ENCODE assay signal across 10 cellular contexts in genomic region chr12:51009038-51009437, GRCh38. TPM values are rescaled to one million over a fixed set of nuclear protein-coding genes. Genes with fewer than 3 reads are reported as not detected.
DNase-seq lines count a peak whose midpoint lies in the region; ATAC-seq lines count a peak whose summit lies in the region.
"Had no signal": no experiment of that assay in that cellular context is flagged by ENCODE, and none has a peak within 500 bp of the region (broad histone marks: within the 10 kb centered on the region; RNA-seq: fewer than 3 reads in every experiment).

No MANE protein-coding gene starts in this region.

- H3K18ac ChIP-seq in mesenchymal stem cell (ENCODE audit: low read depth in 1 of 2, low read length in 2 of 2) = no peak overlapping the region

- peaks cover 28% of the 10 kb centered on the region for H3K36me3 Mint-ChIP-seq in T-cell

- no peak overlapping the region for H3K4me2 ChIP-seq in mesenchymal stem cell (ENCODE audit: low read length, poor library complexity, severe bottlenecking)

- peak overlapping the region; percentile 79 to 88 for H3K27ac Mint-ChIP-seq in T-cell
- H3K27ac Mint-ChIP-seq in stimulated activated naive CD8-positive, alpha-beta T cell treated with anti-CD3 and anti-CD28 coated beads, Interleukin-15, amount 100 ng/mL, for 72 hours = peak overlapping the region; percentile 70 to 84

- CTCF ChIA-PET in T-cell (lab: Charles Lee) = interaction anchor here (0.6 to 1.9 kb wide), 4 partner anchors 10 to 189 kb away, joined by 3 to 16 read pairs (median 4); partner anchors contain the start of gene SLC11A2 (in 1 of the 2)

- peak overlapping the region; percentile 1 for H3K9ac ChIP-seq in mesenchymal stem cell (ENCODE audit: low read length)

- H2BK120ac ChIP-seq in mesenchymal stem cell (ENCODE audit: low read depth, low read length) = no peak overlapping the region

- H4K8ac ChIP-seq in mesenchymal stem cell (ENCODE audit: low read length) = no peak overlapping the region

- 95% methylated on average over 8 of the region's 8 CpGs for WGBS in mesenchymal stem cell

- peaks cover 33 to 39% (median 39%) of the 10 kb centered on the region in 3 donors for H3K4me1 Mint-ChIP-seq in T-cell
- H3K4me1 Mint-ChIP-seq in stimulated activated naive CD8-positive, alpha-beta T cell treated with anti-CD3 and anti-CD28 coated beads, Interleukin-15, amount 100 ng/mL, for 72 hours = peaks cover 47% of the 10 kb centered on the region

- H3K14ac ChIP-seq in mesenchymal stem cell (ENCODE audit: low read length in 2 of 2) = no peak overlapping the region

- H3K4ac ChIP-seq in mesenchymal stem cell (ENCODE audit: low read depth in 1 of 2, low read length in 2 of 2) = no peak overlapping the region

- H2AFZ ChIP-seq in mesenchymal stem cell (ENCODE audit: low read depth, low read length) = no peak overlapping the region

- ATAC-seq in T-cell (replicated peaks in 1 of 4) (peak; percentile 99 to 100 (median 100)), HG02885 (IDR thresholded peaks at IDR 0.05; ENCODE audit: poor library complexity, unreplicated experiment) (no peak)
- ATAC-seq in stimulated activated naive CD8-positive, alpha-beta T cell treated with anti-CD3 and anti-CD28 coated beads, Interleukin-15, amount 100 ng/mL, for 72 hours = peak; percentile 98

- no peak overlapping the region for H2BK15ac ChIP-seq in mesenchymal stem cell (ENCODE audit: low read depth, poor library complexity, severe bottlenecking)

- POLR2A ChIA-PET in T-cell (lab: Charles Lee) = interaction anchor here (0.5 to 1.2 kb wide), 7 partner anchors 16 to 314 kb away, joined by 3 to 8 read pairs (median 4); partner anchors contain the start of gene SLC11A2 (in 1 of the 2)

- DNase-seq in ACHN (peak; percentile 83), T-cell (peak in 33 of 34 experiments; percentile 31 to 74 (median 54)), astrocyte of the hippocampus (ENCODE audit: low read depth, low spot score) (peak; percentile 71), mesenchymal stem cell (no peak), NCI-H1436 treated with DMSO at 0.1 percent for 48 hours (lab: John Stamatoyannopoulos, UW) (no peak), SJCRH30 (no peak)
- DNase-seq in stimulated activated naive CD8-positive, alpha-beta T cell treated with anti-CD3 and anti-CD28 coated beads, Interleukin-15, amount 100 ng/mL, for 72 hours = peak; percentile 30 to 39

- H3K27ac ChIP-seq in mesenchymal stem cell (ENCODE audit: low read length, poor library complexity, severe bottlenecking) (no peak overlapping the region), SJCRH30 (no peak overlapping the region)

- no peak overlapping the region for H3K23ac ChIP-seq in mesenchymal stem cell (ENCODE audit: low read length in 2 of 2)

- H3K27me3 ChIP-seq in mesenchymal stem cell (ENCODE audit: control insufficient read depth in 1 of 2, insufficient read depth in 1 of 2, low read length in 2 of 2) (no peaks in the 10 kb centered on the region), SJCRH30 (no peaks in the 10 kb centered on the region)

- H4K91ac ChIP-seq in mesenchymal stem cell (ENCODE audit: low read length) = no peak overlapping the region

- H3K27me3 Mint-ChIP-seq in T-cell = no peaks in the 10 kb centered on the region
- H3K27me3 Mint-ChIP-seq in stimulated activated naive CD8-positive, alpha-beta T cell treated with anti-CD3 and anti-CD28 coated beads, Interleukin-15, amount 100 ng/mL, for 72 hours = no peaks in the 10 kb centered on the region

- H3K4me3 Mint-ChIP-seq in T-cell = peak overlapping the region; percentile 44 to 76 (median 55)
- peak overlapping the region; percentile 57 for H3K4me3 Mint-ChIP-seq in stimulated activated naive CD8-positive, alpha-beta T cell treated with anti-CD3 and anti-CD28 coated beads, Interleukin-15, amount 100 ng/mL, for 72 hours

- H2BK5ac ChIP-seq in mesenchymal stem cell (ENCODE audit: low read depth, low read length, poor library complexity, severe bottlenecking) = no peak overlapping the region

- peaks cover 14 to 42% of the 10 kb centered on the region in 2 experiments for H3K36me3 ChIP-seq in mesenchymal stem cell (ENCODE audit: control insufficient read depth in 1 of 2, insufficient read depth in 2 of 2, low read depth in 1 of 2, low read length in 2 of 2)
- peaks cover 32% of the 10 kb centered on the region for H3K36me3 ChIP-seq in SJCRH30

- H3K9me3 ChIP-seq in mesenchymal stem cell (ENCODE audit: control insufficient read depth, low read length) (no peaks in the 10 kb centered on the region), SJCRH30 (replicated peaks) (no peaks in the 10 kb centered on the region; the same call in 1 of the 2 replicates)

- no peak overlapping the region for H3K4me3 ChIP-seq in mesenchymal stem cell (ENCODE audit: insufficient read depth in 1 of 2, low read depth in 1 of 2, low read length in 2 of 2)
- H3K4me3 ChIP-seq in SJCRH30 = no peak overlapping the region

- H3K4me1 ChIP-seq in mesenchymal stem cell (ENCODE audit: control insufficient read depth, insufficient read depth, low read depth, low read length) (peaks cover 6% of the 10 kb centered on the region), SJCRH30 (peaks cover 19% of the 10 kb centered on the region)

- H3K79me1 ChIP-seq in mesenchymal stem cell (replicated peaks; ENCODE audit: low read length, poor library complexity, severe bottlenecking) = peaks cover 37% of the 10 kb centered on the region

- H2BK12ac ChIP-seq in mesenchymal stem cell (ENCODE audit: low read length in 2 of 2) = no peak overlapping the region

- no peak overlapping the region for H2AK5ac ChIP-seq in mesenchymal stem cell (ENCODE audit: low read length, severe bottlenecking)

- no peaks in the 10 kb centered on the region for H3K9me3 Mint-ChIP-seq in T-cell
- H3K9me3 Mint-ChIP-seq in stimulated activated naive CD8-positive, alpha-beta T cell treated with anti-CD3 and anti-CD28 coated beads, Interleukin-15, amount 100 ng/mL, for 72 hours = no peaks in the 10 kb centered on the region

- in situ Hi-C loops in ACHN (cut with HindIII; ENCODE audit: low pct_ligation_motif_present, low pct_unique_long_range_greater_than_20kb, low sequenced_read_pairs) = no loop called here

RNA-seq across cellular contexts. Expression of gene SLC11A2, which starts 17.1 kb away (rescaled TPM):
- total RNA-seq in T-cell = 10 to 100 TPM; 46.5 to 62.2 (median 52.3) TPM
- polyA plus RNA-seq in mesenchymal stem cell (2013, experiment 1 of 2) = 20.4 TPM
- polyA plus RNA-seq in mesenchymal stem cell (2013, experiment 2 of 2) = 19.7 TPM
- total RNA-seq in SJCRH30 (2014; rRNA removed; shearing (Covaris generic)) = 76.4 and 78.5 TPM in 2 replicates

RNA-seq across cellular contexts. Expression of gene LETMD1, which starts 39.1 kb away (rescaled TPM):
- 10 to 100 TPM; 70.9 to 87.5 (median 71.9) TPM for total RNA-seq in T-cell
- polyA plus RNA-seq in mesenchymal stem cell (2013, experiment 1 of 2) = 32.8 TPM
- polyA plus RNA-seq in mesenchymal stem cell (2013, experiment 2 of 2) = 30.8 TPM
- 40.8 and 53.4 TPM in 2 replicates for total RNA-seq in SJCRH30 (2014; rRNA removed; shearing (Covaris generic))

RNA-seq across cellular contexts. Expression of gene HIGD1C, which starts 56.7 kb away (rescaled TPM):
- not detected for total RNA-seq in T-cell
- polyA plus RNA-seq in mesenchymal stem cell (2013, experiment 1 of 2) = not detected
- not detected for polyA plus RNA-seq in mesenchymal stem cell (2013, experiment 2 of 2)
- total RNA-seq in SJCRH30 (2014; rRNA removed; shearing (Covaris generic)) = not detected in 2 replicates
- polyA plus RNA-seq: BJ, keratinocyte had no signal

Comparison
In these comparisons a context has a peak if more than half of its experiments do, and no peak if none do; other contexts are left out.
1. DNase-seq: peak in ACHN (single experiment), T-cell (33 of 34), astrocyte of the hippocampus (single experiment) and stimulated activated naive CD8-positive, alpha-beta T cell treated with anti-CD3 and anti-CD28 coated beads, Interleukin-15, amount 100 ng/mL, for 72 hours (2 of 2); none in mesenchymal stem cell (single experiment), NCI-H1436 treated with DMSO at 0.1 percent for 48 hours (single experiment) and SJCRH30 (0 of 2).